ENCODE assay signal across 8 cellular contexts in the genomic region with DNA sequence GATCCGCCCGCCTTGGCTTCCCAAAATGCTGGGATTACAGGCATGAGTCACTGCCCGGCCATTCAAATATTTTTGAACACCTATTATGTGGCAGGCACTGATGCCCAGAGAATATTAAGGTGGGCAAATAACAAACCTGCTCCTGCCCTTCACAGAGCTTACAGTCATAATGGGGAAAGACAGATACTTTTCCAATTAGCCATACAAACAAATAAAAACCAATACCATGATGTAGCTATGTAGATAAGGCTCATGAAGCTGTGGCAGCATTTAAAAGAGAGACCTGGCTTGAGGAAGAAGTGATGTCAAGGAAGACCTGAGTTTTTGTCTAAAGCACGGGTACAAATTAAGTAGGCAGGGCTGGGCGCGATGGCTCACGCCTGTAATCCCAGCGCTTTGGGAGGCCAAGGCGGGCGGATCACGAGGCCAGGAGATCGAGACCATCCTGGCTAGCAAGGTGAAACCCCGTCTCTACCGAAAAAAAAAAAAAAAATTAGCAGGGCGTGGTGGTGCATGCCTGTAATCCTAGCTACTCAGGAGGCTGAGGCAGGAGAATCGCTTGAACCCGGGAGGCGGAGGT. TPM values are rescaled to one million over a fixed set of nuclear protein-coding genes. Genes with fewer than 3 reads are reported as not detected.
DNase-seq lines count a peak whose midpoint lies in the region; ATAC-seq and TF ChIP-seq lines count a peak whose summit lies in the region.
"Not testable (repeated sequence)": the region's sequence is repeated elsewhere in the genome, so short reads cannot be mapped to it uniquely, and the experiment has no call there.

No MANE protein-coding gene starts in this region.

- intact Hi-C loops in CD4-positive, alpha-beta T cell (cut with DNase I, micrococcal nuclease) = loop anchor here (5.0 to 10.0 kb wide), 4 partner anchors 110 to 588 kb away; a partner anchor contains a TSS
- intact Hi-C loops in dorsolateral prefrontal cortex (cut with DNase I) = loop anchor here (5.0 to 10.0 kb wide), 3 partner anchors 45 to 168 kb away; a partner anchor contains a TSS

- CTCF ChIA-PET in CD4-positive, alpha-beta T cell (lab: Charles Lee) = not testable (repeated sequence)
- CTCF ChIA-PET in T-cell (lab: Charles Lee) = interaction anchor here in 1 of 2 donors (1.0 to 1.1 kb wide), 2 partner anchors 168 to 246 kb away, joined by 3 to 4 read pairs; no protein-coding TSS in a partner anchor

- not testable (repeated sequence) for H3K27me3 ChIP-seq in CD4-positive, alpha-beta T cell (ENCODE audit: control insufficient read depth, insufficient read depth, low read length); dorsolateral prefrontal cortex; iPS-15b (ENCODE audit: control insufficient read depth, insufficient read depth, low read length); thoracic aorta (replicated peaks; ENCODE audit: insufficient read depth)

- TF ChIP-seq CTCF in CD4-positive, alpha-beta T cell (IDR thresholded peaks at IDR 0.05); dorsolateral prefrontal cortex (IDR thresholded peaks at IDR 0.05 in 54 of 56, conservative IDR thresholded peaks at IDR 0.05 in 2 of 56; ENCODE audit: low read depth in 1 of 56, partially characterized antibody in 56 of 56); osteocyte (IDR thresholded peaks at IDR 0.05); thoracic aorta (IDR thresholded peaks at IDR 0.05): not testable (repeated sequence)

- H3K27ac ChIP-seq in CD4-positive, alpha-beta T cell (ENCODE audit: low read depth, low read length); dorsolateral prefrontal cortex; thoracic aorta: not testable (repeated sequence)

- H3K4me3 ChIP-seq in dorsolateral prefrontal cortex (peak overlapping the region in 53 of 59 donors; percentile 65 to 99 (median 94)), iPS-15b (ENCODE audit: low read depth, low read length) (peak overlapping the region; percentile 80), thoracic aorta (peak overlapping the region; percentile 87)

- not testable (repeated sequence) for H3K4me1 ChIP-seq in iPS-15b (ENCODE audit: control insufficient read depth, insufficient read depth, low read length)
- H3K4me1 ChIP-seq in thoracic aorta (ENCODE audit: control insufficient read depth in 1 of 2, low read depth in 2 of 2) = peaks cover 8 to 17% of the 10 kb centered on the region in 2 donors

- not testable (repeated sequence) for DNase-seq in CD4-positive, alpha-beta T cell; T-cell; dorsolateral prefrontal cortex; osteocyte (ENCODE audit: extremely low spot score, unreplicated experiment); thoracic aorta (ENCODE audit: low spot score)

- peaks cover 45% of the 10 kb centered on the region for H3K36me3 Mint-ChIP-seq in CD4-positive, alpha-beta T cell (ENCODE audit: low read depth)
- H3K36me3 Mint-ChIP-seq in IgD-negative memory B cell = not testable (repeated sequence)
- H3K36me3 Mint-ChIP-seq in T-cell (peaks cover 24% of the 10 kb centered on the region), osteocyte (ENCODE audit: unreplicated experiment) (peaks cover 12% of the 10 kb centered on the region)
- H3K36me3 Mint-ChIP-seq in activated naive CD4-positive, alpha-beta T cell treated with anti-CD3 and anti-CD28 coated beads, Interleukin-2, amount 50 U/mL, for 24 hours = peaks cover 12% of the 10 kb centered on the region

- not testable (repeated sequence) for H3K36me3 ChIP-seq in iPS-15b (ENCODE audit: control insufficient read depth, insufficient read depth, low read length); thoracic aorta

- not testable (repeated sequence) for ATAC-seq in CD4-positive, alpha-beta T cell (ENCODE audit: poor library complexity); T-cell (replicated peaks in 1 of 4); thoracic aorta (ENCODE audit: insufficient number of reproducible peaks, low FRiP score, low read depth)

- peak overlapping the region; percentile 94 for H3K4me3 Mint-ChIP-seq in CD4-positive, alpha-beta T cell
- H3K4me3 Mint-ChIP-seq in IgD-negative memory B cell (peak overlapping the region; percentile 75 to 95 (median 84)), T-cell (peak overlapping the region; percentile 90 to 93 (median 90)), osteocyte (ENCODE audit: unreplicated experiment) (peak overlapping the region; percentile 92)
- peak overlapping the region; percentile 96 for H3K4me3 Mint-ChIP-seq in activated naive CD4-positive, alpha-beta T cell treated with anti-CD3 and anti-CD28 coated beads, Interleukin-2, amount 50 U/mL, for 24 hours

- H3K27ac Mint-ChIP-seq in CD4-positive, alpha-beta T cell = peak overlapping the region; percentile 94
- H3K27ac Mint-ChIP-seq in IgD-negative memory B cell = peak overlapping the region in 1 of 3 donors; percentile 98
- H3K27ac Mint-ChIP-seq in T-cell; activated naive CD4-positive, alpha-beta T cell treated with anti-CD3 and anti-CD28 coated beads, Interleukin-2, amount 50 U/mL, for 24 hours; osteocyte (ENCODE audit: unreplicated experiment): not testable (repeated sequence)

- peaks cover 52% of the 10 kb centered on the region for H3K4me1 Mint-ChIP-seq in CD4-positive, alpha-beta T cell (ENCODE audit: low read depth)
- H3K4me1 Mint-ChIP-seq in IgD-negative memory B cell (peaks cover 17 to 33% (median 25%) of the 10 kb centered on the region in 3 donors), T-cell (peaks cover 42 to 49% (median 47%) of the 10 kb centered on the region in 3 donors), osteocyte (ENCODE audit: unreplicated experiment) (peaks cover 22% of the 10 kb centered on the region)
- peaks cover 46% of the 10 kb centered on the region for H3K4me1 Mint-ChIP-seq in activated naive CD4-positive, alpha-beta T cell treated with anti-CD3 and anti-CD28 coated beads, Interleukin-2, amount 50 U/mL, for 24 hours

- H3K9ac ChIP-seq in iPS-15b (ENCODE audit: low read depth, low read length) = not testable (repeated sequence)

- POLR2A ChIA-PET in CD4-positive, alpha-beta T cell (lab: Charles Lee) = interaction anchor here (0.7 to 2.4 kb wide), 4 partner anchors 46 to 283 kb away, joined by 3 to 10 read pairs (median 6); a partner anchor contains a TSS
- POLR2A ChIA-PET in T-cell (lab: Charles Lee) = not testable (repeated sequence)

- not testable (repeated sequence) for H3K9me3 Mint-ChIP-seq in CD4-positive, alpha-beta T cell; IgD-negative memory B cell; T-cell; activated naive CD4-positive, alpha-beta T cell treated with anti-CD3 and anti-CD28 coated beads, Interleukin-2, amount 50 U/mL, for 24 hours; osteocyte (ENCODE audit: unreplicated experiment)

- H3K27me3 Mint-ChIP-seq in CD4-positive, alpha-beta T cell; IgD-negative memory B cell; T-cell; activated naive CD4-positive, alpha-beta T cell treated with anti-CD3 and anti-CD28 coated beads, Interleukin-2, amount 50 U/mL, for 24 hours; osteocyte (ENCODE audit: unreplicated experiment): not testable (repeated sequence)

- not testable (repeated sequence) for H3K9me3 ChIP-seq in CD4-positive, alpha-beta T cell (ENCODE audit: control insufficient read depth, low read length); iPS-15b (ENCODE audit: control insufficient read depth, insufficient read depth, low read length); thoracic aorta

RNA-seq across cellular contexts. Expression of a gene that starts 1.2 kb away (rescaled TPM):
- total RNA-seq in CD4-positive, alpha-beta T cell = 10 to 100 TPM; 67.1 to 68.3 TPM
- polyA plus RNA-seq in IgD-negative memory B cell = 58.5 TPM
- total RNA-seq in T-cell (10 to 100 TPM; 80.1 to 94.2 (median 85.7) TPM), dorsolateral prefrontal cortex (10 to 100 TPM; 22.5 to 65.4 (median 35.4) TPM), osteocyte (47.1 and 49.4 TPM in 2 replicates), thoracic aorta (10 to 100 TPM; 31.0 to 41.8 TPM)

RNA-seq across cellular contexts. Expression of a gene that starts 46.1 kb away (rescaled TPM):
- 10 to 100 TPM; 57.8 to 60.6 TPM for total RNA-seq in CD4-positive, alpha-beta T cell
- polyA plus RNA-seq in IgD-negative memory B cell = 15.0 TPM
- total RNA-seq in T-cell (10 to 100 TPM; 49.2 to 62.7 (median 57.1) TPM), dorsolateral prefrontal cortex (10 to 100 TPM; 45.6 to 93.4 (median 62.5) TPM), osteocyte (41.2 and 42.5 TPM in 2 replicates), thoracic aorta (10 to 100 TPM; 33.3 to 61.9 TPM)
